In genomic region chr6:105799051-105799450, GRCh38 we compare ENCODE assay signal across 15 cellular contexts.
DNase-seq lines count a peak whose midpoint lies in the region; ATAC-seq and TF ChIP-seq lines count a peak whose summit lies in the region.
"Had no signal": no experiment of that assay in that cellular context is flagged by ENCODE, and none has a peak within 500 bp of the region (broad histone marks: within the 10 kb centered on the region; RNA-seq: fewer than 3 reads in every experiment).

No MANE protein-coding gene starts in this region.

- no peaks in the 10 kb centered on the region for H3K9me3 Mint-ChIP-seq in activated CD4-positive, alpha-beta memory T cell treated with anti-CD3 and anti-CD28 coated beads, Interleukin-2, amount 10 ng/mL, durations not matched to agents 7 days and 5 days

- POLR2A ChIA-PET in activated CD4-positive, alpha-beta memory T cell treated with anti-CD3 and anti-CD28 coated beads, Interleukin-2, amount 10 ng/mL, durations not matched to agents 7 days and 5 days (lab: Charles Lee) = interaction anchor here (2.1 kb wide), 1 partner anchor 10 kb away, joined by 4 read pairs; no protein-coding TSS in a partner anchor

- no peak overlapping the region for H3K4me3 Mint-ChIP-seq in activated CD4-positive, alpha-beta memory T cell treated with anti-CD3 and anti-CD28 coated beads, Interleukin-2, amount 10 ng/mL, durations not matched to agents 7 days and 5 days

- H3K4me3 ChIP-seq in adipocyte (ENCODE audit: low read length) (peak overlapping the region; percentile 62), testis (no peak overlapping the region)
- H3K4me3 ChIP-seq: lung, pancreas, SJCRH30 had no signal

- no peaks in the 10 kb centered on the region for H3K27me3 Mint-ChIP-seq in activated CD4-positive, alpha-beta memory T cell treated with anti-CD3 and anti-CD28 coated beads, Interleukin-2, amount 10 ng/mL, durations not matched to agents 7 days and 5 days

- no peaks in the 10 kb centered on the region for H3K9me3 ChIP-seq in adipocyte (ENCODE audit: control insufficient read depth, low read length)
- no peaks in the 10 kb centered on the region for H3K9me3 ChIP-seq in testis
- H3K9me3 ChIP-seq: pancreas, SJCRH30 had no signal

- no peak for TF ChIP-seq CTCF in testis (IDR thresholded peaks at IDR 0.05)

- H3K9ac ChIP-seq in adipocyte (ENCODE audit: low read length) = no peak overlapping the region

- CTCF ChIA-PET in activated CD4-positive, alpha-beta memory T cell treated with anti-CD3 and anti-CD28 coated beads, Interleukin-2, amount 10 ng/mL, durations not matched to agents 7 days and 5 days (lab: Charles Lee) = no interaction called here

- peaks cover 17% of the 10 kb centered on the region for H3K36me3 Mint-ChIP-seq in activated CD4-positive, alpha-beta memory T cell treated with anti-CD3 and anti-CD28 coated beads, Interleukin-2, amount 10 ng/mL, durations not matched to agents 7 days and 5 days (ENCODE audit: low read depth)

- H3K36me3 ChIP-seq in adipocyte (ENCODE audit: control insufficient read depth, insufficient read depth, low read length, severe bottlenecking) (no peaks in the 10 kb centered on the region), testis (ENCODE audit: low read depth, missing control alignments) (no peaks in the 10 kb centered on the region)
- H3K36me3 ChIP-seq: pancreas, SJCRH30, WERI-Rb-1 had no signal

- intact Hi-C loops in testis (cut with DNase I; ENCODE audit: low total_unique reads) = no loop called here

- ATAC-seq in HG02610 (IDR thresholded peaks at IDR 0.05; ENCODE audit: unreplicated experiment) = no peak
- no peak for ATAC-seq in HG03354 (IDR thresholded peaks at IDR 0.05; ENCODE audit: poor library complexity, severe bottlenecking, unreplicated experiment)
- ATAC-seq: stimulated activated naive CD8-positive, alpha-beta T cell treated with anti-CD3 and anti-CD28 coated beads, Interleukin-15, Interleukin-2, amounts not matched to agents 100 U/mL and 50 U/mL, for 24 hours had no signal

- peaks cover 52% of the 10 kb centered on the region for H3K4me1 ChIP-seq in adipocyte (ENCODE audit: control insufficient read depth, insufficient read depth, low read length)
- no peaks in the 10 kb centered on the region for H3K4me1 ChIP-seq in testis
- H3K4me1 ChIP-seq: SJCRH30 had no signal

- H3K4me1 Mint-ChIP-seq in activated CD4-positive, alpha-beta memory T cell treated with anti-CD3 and anti-CD28 coated beads, Interleukin-2, amount 10 ng/mL, durations not matched to agents 7 days and 5 days = peaks cover 47% of the 10 kb centered on the region

- TF ChIP-seq POLR2A in testis (IDR thresholded peaks at IDR 0.05) = no peak

- DNase-seq in GF-D8 (lab: John Stamatoyannopoulos, UW) = peak; percentile 27
- peak; percentile 70 for DNase-seq in adipocyte (ENCODE audit: low read depth)
- peak; percentile 45 for DNase-seq in medulla oblongata (ENCODE audit: extremely low spot score)
- DNase-seq in testis = peak; percentile 48
- no peak for DNase-seq in activated CD4-positive, alpha-beta memory T cell treated with anti-CD3 and anti-CD28 coated beads, Interleukin-2, amount 10 ng/mL, durations not matched to agents 7 days and 5 days
- DNase-seq: amniotic stem cell; NCI-H1436; pancreas; SJCRH30; stimulated activated CD4-positive, alpha-beta T cell treated with anti-CD3 and anti-CD28 coated beads, Interleukin-4, amount 100 ng/mL, for 24 hours; stimulated activated naive CD8-positive, alpha-beta T cell treated with anti-CD3 and anti-CD28 coated beads, Interleukin-15, Interleukin-2, amounts not matched to agents 100 U/mL and 50 U/mL, for 24 hours; WERI-Rb-1 had no signal

- WGBS in testis, 2 donors = 7 to 21% methylated on average over 2 of the region's 2 CpGs

- H3K27me3 ChIP-seq in adipocyte (replicated peaks; ENCODE audit: control insufficient read depth, insufficient read depth, low read length) (no peaks in the 10 kb centered on the region), testis (no peaks in the 10 kb centered on the region)
- H3K27me3 ChIP-seq: pancreas, SJCRH30 had no signal

- H3K27ac ChIP-seq in testis = no peak overlapping the region
- H3K27ac ChIP-seq: pancreas, SJCRH30, WERI-Rb-1 had no signal

- H3K27ac Mint-ChIP-seq in activated CD4-positive, alpha-beta memory T cell treated with anti-CD3 and anti-CD28 coated beads, Interleukin-2, amount 10 ng/mL, durations not matched to agents 7 days and 5 days = no peak overlapping the region
